ENCODE assay signal across 1 cellular context in the genomic region with DNA sequence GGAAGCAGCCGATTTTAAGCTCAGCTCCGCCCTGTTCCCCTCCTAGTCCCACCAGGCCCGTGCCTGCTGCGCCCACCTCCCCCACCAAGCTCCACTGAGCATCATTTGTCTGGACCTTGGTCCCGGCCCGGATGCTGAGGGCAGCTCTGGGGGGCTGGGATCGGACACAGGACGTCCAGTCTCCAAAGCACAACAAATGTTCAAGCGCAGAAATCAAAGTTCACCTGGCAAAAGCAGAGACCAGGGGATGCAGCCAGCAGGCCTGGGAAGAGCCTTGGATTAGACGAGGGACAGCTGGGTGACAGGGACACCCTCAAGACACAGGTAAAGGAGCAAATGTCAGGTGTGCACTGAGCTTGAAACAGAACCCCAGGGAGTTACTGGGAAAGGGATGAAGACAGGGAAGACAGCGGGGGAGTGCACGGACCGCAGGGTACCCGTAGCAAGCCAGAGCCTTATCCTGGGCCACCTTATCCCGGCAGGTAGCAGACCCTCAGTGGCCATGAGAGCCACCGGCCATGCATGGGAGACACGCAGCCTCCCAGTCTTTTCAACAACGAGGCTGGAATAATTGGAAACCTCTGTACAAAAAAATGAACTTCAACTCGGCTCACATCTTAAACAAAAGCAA.
TF ChIP-seq lines count a peak whose summit lies in the region.

No MANE protein-coding gene starts in this region.

TF ChIP-seq in HepG2, 621 proteins besides CTCF, POLR2A, EP300 and RAD21 (continued from another document and continues in another):
- TF ChIP-seq NCOR1 (IDR thresholded peaks at IDR 0.05; ENCODE audit: borderline replicate concordance, low read length), result peak; percentile 91
- no peak for TF ChIP-seq ZNF446 (CRISPR knock-in tag; IDR thresholded peaks at IDR 0.05)
- TF ChIP-seq ZNF788 (CRISPR knock-in tag; IDR thresholded peaks at IDR 0.05; ENCODE audit: borderline replicate concordance), result peak; percentile 96; the same call in 1 of the 2 replicates
- TF ChIP-seq, protein P1, sequence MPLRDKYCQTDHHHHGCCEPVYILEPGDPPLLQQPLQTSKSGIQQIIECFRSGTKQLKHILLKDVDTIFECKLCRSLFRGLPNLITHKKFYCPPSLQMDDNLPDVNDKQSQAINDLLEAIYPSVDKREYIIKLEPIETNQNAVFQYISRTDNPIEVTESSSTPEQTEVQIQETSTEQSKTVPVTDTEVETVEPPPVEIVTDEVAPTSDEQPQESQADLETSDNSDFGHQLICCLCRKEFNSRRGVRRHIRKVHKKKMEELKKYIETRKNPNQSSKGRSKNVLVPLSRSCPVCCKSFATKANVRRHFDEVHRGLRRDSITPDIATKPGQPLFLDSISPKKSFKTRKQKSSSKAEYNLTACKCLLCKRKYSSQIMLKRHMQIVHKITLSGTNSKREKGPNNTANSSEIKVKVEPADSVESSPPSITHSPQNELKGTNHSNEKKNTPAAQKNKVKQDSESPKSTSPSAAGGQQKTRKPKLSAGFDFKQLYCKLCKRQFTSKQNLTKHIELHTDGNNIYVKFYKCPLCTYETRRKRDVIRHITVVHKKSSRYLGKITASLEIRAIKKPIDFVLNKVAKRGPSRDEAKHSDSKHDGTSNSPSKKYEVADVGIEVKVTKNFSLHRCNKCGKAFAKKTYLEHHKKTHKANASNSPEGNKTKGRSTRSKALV (CRISPR knock-in tag; IDR thresholded peaks at IDR 0.05), result no peak
- TF ChIP-seq, protein P2, sequence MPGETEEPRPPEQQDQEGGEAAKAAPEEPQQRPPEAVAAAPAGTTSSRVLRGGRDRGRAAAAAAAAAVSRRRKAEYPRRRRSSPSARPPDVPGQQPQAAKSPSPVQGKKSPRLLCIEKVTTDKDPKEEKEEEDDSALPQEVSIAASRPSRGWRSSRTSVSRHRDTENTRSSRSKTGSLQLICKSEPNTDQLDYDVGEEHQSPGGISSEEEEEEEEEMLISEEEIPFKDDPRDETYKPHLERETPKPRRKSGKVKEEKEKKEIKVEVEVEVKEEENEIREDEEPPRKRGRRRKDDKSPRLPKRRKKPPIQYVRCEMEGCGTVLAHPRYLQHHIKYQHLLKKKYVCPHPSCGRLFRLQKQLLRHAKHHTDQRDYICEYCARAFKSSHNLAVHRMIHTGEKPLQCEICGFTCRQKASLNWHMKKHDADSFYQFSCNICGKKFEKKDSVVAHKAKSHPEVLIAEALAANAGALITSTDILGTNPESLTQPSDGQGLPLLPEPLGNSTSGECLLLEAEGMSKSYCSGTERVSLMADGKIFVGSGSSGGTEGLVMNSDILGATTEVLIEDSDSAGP (CRISPR knock-in tag; IDR thresholded peaks at IDR 0.05; ENCODE audit: borderline replicate concordance), result peak; percentile 66; the same call in 1 of the 2 replicates
- TF ChIP-seq ZNF839 (CRISPR knock-in tag; IDR thresholded peaks at IDR 0.05; ENCODE audit: borderline replicate concordance), result no peak
- no peak for TF ChIP-seq THYN1 (CRISPR knock-in tag; IDR thresholded peaks at IDR 0.05; ENCODE audit: borderline replicate concordance, low read depth)
- TF ChIP-seq, protein P3, sequence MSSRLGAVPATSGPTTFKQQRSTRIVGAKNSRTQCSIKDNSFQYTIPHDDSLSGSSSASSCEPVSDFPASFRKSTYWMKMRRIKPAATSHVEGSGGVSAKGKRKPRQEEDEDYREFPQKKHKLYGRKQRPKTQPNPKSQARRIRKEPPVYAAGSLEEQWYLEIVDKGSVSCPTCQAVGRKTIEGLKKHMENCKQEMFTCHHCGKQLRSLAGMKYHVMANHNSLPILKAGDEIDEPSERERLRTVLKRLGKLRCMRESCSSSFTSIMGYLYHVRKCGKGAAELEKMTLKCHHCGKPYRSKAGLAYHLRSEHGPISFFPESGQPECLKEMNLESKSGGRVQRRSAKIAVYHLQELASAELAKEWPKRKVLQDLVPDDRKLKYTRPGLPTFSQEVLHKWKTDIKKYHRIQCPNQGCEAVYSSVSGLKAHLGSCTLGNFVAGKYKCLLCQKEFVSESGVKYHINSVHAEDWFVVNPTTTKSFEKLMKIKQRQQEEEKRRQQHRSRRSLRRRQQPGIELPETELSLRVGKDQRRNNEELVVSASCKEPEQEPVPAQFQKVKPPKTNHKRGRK (CRISPR knock-in tag; IDR thresholded peaks at IDR 0.05), result no peak
- TF ChIP-seq NFIC (IDR thresholded peaks at IDR 0.05; ENCODE audit: low read length), result no peak
- TF ChIP-seq MXD4 (CRISPR knock-in tag; IDR thresholded peaks at IDR 0.05), result no peak; the same call in 1 of the 2 replicates
- TF ChIP-seq ZNF780A (CRISPR knock-in tag; IDR thresholded peaks at IDR 0.05), result no peak
- no peak for TF ChIP-seq NFIB (CRISPR knock-in tag; IDR thresholded peaks at IDR 0.05; ENCODE audit: borderline replicate concordance)
- TF ChIP-seq YEATS2 (CRISPR knock-in tag; IDR thresholded peaks at IDR 0.05; ENCODE audit: borderline replicate concordance), result no peak
- TF ChIP-seq, protein P4, sequence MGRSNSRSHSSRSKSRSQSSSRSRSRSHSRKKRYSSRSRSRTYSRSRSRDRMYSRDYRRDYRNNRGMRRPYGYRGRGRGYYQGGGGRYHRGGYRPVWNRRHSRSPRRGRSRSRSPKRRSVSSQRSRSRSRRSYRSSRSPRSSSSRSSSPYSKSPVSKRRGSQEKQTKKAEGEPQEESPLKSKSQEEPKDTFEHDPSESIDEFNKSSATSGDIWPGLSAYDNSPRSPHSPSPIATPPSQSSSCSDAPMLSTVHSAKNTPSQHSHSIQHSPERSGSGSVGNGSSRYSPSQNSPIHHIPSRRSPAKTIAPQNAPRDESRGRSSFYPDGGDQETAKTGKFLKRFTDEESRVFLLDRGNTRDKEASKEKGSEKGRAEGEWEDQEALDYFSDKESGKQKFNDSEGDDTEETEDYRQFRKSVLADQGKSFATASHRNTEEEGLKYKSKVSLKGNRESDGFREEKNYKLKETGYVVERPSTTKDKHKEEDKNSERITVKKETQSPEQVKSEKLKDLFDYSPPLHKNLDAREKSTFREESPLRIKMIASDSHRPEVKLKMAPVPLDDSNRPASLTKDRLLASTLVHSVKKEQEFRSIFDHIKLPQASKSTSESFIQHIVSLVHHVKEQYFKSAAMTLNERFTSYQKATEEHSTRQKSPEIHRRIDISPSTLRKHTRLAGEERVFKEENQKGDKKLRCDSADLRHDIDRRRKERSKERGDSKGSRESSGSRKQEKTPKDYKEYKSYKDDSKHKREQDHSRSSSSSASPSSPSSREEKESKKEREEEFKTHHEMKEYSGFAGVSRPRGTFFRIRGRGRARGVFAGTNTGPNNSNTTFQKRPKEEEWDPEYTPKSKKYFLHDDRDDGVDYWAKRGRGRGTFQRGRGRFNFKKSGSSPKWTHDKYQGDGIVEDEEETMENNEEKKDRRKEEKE (IDR thresholded peaks at IDR 0.05), result no peak
- TF ChIP-seq ZFP37 (CRISPR knock-in tag; IDR thresholded peaks at IDR 0.05; ENCODE audit: borderline replicate concordance), result no peak
- TF ChIP-seq ZNF558 (CRISPR knock-in tag; IDR thresholded peaks at IDR 0.05; ENCODE audit: borderline replicate concordance), result no peak; the same call in 1 of the 2 replicates
- TF ChIP-seq ZNF292 (CRISPR knock-in tag; IDR thresholded peaks at IDR 0.05; ENCODE audit: borderline replicate concordance, low read depth), result peak; percentile 88
- no peak for TF ChIP-seq AKAP8 (CRISPR knock-in tag; IDR thresholded peaks at IDR 0.05)
- TF ChIP-seq, protein P5, sequence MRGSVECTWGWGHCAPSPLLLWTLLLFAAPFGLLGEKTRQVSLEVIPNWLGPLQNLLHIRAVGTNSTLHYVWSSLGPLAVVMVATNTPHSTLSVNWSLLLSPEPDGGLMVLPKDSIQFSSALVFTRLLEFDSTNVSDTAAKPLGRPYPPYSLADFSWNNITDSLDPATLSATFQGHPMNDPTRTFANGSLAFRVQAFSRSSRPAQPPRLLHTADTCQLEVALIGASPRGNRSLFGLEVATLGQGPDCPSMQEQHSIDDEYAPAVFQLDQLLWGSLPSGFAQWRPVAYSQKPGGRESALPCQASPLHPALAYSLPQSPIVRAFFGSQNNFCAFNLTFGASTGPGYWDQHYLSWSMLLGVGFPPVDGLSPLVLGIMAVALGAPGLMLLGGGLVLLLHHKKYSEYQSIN (CRISPR knock-in tag; IDR thresholded peaks at IDR 0.05; ENCODE audit: borderline replicate concordance), result no peak
- TF ChIP-seq, protein P6, sequence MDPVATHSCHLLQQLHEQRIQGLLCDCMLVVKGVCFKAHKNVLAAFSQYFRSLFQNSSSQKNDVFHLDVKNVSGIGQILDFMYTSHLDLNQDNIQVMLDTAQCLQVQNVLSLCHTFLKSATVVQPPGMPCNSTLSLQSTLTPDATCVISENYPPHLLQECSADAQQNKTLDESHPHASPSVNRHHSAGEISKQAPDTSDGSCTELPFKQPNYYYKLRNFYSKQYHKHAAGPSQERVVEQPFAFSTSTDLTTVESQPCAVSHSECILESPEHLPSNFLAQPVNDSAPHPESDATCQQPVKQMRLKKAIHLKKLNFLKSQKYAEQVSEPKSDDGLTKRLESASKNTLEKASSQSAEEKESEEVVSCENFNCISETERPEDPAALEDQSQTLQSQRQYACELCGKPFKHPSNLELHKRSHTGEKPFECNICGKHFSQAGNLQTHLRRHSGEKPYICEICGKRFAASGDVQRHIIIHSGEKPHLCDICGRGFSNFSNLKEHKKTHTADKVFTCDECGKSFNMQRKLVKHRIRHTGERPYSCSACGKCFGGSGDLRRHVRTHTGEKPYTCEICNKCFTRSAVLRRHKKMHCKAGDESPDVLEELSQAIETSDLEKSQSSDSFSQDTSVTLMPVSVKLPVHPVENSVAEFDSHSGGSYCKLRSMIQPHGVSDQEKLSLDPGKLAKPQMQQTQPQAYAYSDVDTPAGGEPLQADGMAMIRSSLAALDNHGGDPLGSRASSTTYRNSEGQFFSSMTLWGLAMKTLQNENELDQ (CRISPR knock-in tag; IDR thresholded peaks at IDR 0.05; ENCODE audit: borderline replicate concordance), result no peak
- TF ChIP-seq, protein P7, sequence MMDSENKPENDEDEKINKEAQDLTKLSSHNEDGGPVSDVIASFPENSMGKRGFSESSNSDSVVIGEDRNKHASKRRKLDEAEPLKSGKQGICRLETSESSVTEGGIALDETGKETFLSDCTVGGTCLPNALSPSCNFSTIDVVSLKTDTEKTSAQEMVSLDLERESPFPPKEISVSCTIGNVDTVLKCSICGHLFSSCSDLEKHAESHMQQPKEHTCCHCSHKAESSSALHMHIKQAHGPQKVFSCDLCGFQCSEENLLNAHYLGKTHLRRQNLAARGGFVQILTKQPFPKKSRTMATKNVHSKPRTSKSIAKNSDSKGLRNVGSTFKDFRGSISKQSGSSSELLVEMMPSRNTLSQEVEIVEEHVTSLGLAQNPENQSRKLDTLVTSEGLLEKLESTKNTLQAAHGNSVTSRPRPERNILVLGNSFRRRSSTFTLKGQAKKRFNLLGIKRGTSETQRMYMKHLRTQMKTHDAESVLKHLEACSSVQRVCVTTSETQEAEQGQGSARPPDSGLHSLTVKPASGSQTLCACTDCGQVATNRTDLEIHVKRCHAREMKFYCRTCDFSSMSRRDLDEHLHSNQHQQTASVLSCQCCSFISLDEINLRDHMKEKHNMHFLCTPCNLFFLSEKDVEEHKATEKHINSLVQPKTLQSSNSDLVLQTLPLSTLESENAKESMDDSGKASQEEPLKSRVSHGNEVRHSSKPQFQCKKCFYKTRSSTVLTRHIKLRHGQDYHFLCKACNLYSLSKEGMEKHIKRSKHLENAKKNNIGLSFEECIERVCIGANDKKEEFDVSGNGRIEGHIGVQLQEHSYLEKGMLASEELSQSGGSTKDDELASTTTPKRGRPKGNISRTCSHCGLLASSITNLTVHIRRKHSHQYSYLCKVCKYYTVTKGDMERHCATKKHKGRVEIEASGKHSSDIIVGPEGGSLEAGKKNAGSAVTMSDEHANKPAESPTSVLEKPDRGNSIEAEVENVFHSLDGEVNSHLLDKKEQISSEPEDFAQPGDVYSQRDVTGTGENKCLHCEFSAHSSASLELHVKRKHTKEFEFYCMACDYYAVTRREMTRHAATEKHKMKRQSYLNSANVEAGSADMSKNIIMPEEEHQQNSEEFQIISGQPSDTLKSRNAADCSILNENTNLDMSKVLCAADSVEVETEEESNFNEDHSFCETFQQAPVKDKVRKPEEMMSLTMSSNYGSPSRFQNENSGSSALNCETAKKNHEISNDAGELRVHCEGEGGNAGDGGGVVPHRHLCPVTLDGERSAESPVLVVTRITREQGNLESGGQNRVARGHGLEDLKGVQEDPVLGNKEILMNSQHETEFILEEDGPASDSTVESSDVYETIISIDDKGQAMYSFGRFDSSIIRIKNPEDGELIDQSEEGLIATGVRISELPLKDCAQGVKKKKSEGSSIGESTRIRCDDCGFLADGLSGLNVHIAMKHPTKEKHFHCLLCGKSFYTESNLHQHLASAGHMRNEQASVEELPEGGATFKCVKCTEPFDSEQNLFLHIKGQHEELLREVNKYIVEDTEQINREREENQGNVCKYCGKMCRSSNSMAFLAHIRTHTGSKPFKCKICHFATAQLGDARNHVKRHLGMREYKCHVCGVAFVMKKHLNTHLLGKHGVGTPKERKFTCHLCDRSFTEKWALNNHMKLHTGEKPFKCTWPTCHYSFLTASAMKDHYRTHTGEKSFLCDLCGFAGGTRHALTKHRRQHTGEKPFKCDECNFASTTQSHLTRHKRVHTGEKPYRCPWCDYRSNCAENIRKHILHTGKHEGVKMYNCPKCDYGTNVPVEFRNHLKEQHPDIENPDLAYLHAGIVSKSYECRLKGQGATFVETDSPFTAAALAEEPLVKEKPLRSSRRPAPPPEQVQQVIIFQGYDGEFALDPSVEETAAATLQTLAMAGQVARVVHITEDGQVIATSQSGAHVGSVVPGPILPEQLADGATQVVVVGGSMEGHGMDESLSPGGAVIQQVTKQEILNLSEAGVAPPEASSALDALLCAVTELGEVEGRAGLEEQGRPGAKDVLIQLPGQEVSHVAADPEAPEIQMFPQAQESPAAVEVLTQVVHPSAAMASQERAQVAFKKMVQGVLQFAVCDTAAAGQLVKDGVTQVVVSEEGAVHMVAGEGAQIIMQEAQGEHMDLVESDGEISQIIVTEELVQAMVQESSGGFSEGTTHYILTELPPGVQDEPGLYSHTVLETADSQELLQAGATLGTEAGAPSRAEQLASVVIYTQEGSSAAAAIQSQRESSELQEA (CRISPR knock-in tag; IDR thresholded peaks at IDR 0.05; ENCODE audit: not compliant biosample characterization), result no peak
- no peak; the same call in 1 of the 2 replicates for TF ChIP-seq ZNF703 (CRISPR knock-in tag; IDR thresholded peaks at IDR 0.05; ENCODE audit: borderline replicate concordance)
- TF ChIP-seq, protein P8, sequence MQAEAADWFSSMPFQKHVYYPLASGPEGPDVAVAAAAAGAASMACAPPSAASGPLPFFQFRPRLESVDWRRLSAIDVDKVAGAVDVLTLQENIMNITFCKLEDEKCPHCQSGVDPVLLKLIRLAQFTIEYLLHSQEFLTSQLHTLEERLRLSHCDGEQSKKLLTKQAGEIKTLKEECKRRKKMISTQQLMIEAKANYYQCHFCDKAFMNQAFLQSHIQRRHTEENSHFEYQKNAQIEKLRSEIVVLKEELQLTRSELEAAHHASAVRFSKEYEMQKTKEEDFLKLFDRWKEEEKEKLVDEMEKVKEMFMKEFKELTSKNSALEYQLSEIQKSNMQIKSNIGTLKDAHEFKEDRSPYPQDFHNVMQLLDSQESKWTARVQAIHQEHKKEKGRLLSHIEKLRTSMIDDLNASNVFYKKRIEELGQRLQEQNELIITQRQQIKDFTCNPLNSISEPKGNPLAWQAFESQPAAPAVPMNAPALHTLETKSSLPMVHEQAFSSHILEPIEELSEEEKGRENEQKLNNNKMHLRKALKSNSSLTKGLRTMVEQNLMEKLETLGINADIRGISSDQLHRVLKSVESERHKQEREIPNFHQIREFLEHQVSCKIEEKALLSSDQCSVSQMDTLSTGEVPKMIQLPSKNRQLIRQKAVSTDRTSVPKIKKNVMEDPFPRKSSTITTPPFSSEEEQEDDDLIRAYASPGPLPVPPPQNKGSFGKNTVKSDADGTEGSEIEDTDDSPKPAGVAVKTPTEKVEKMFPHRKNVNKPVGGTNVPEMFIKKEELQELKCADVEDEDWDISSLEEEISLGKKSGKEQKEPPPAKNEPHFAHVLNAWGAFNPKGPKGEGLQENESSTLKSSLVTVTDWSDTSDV (CRISPR knock-in tag; IDR thresholded peaks at IDR 0.05), result no peak
- no peak; the same call in 1 of the 2 replicates for TF ChIP-seq ZNF552 (CRISPR knock-in tag; IDR thresholded peaks at IDR 0.05; ENCODE audit: borderline replicate concordance)
- 0 out of 2 replicates have a peak, but pooled peaks have one; percentile 56 for TF ChIP-seq GZF1 (CRISPR knock-in tag; IDR thresholded peaks at IDR 0.05)
